25 cellular contexts compared by ENCODE assay signal in the genomic region with DNA sequence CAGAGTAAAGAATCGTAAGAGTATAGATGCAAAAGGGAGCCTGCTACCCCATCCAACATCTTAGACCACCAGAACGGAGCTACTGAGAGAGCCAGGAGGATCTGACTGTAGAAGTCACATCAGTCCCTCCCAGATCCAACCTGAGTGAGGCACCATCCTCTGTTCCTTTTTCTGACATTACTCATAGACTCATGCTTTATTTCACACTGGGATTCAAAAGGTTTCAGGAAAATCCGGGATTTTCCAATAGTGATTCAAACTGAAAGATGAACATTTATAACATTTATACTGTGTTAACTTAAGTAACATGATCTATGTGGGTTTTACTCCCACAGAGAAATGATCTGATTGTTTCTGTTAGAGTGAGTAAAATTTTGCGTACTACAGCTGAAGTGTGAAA.
DNase-seq lines count a peak whose midpoint lies in the region; ATAC-seq and TF ChIP-seq lines count a peak whose summit lies in the region.
"Had no signal": no experiment of that assay in that cellular context is flagged by ENCODE, and none has a peak within 500 bp of the region (broad histone marks: within the 10 kb centered on the region; RNA-seq: fewer than 3 reads in every experiment).

No MANE protein-coding gene starts in this region.

- H3K36me3 ChIP-seq in SU-DHL-6 (ENCODE audit: low read length), result no peaks in the 10 kb centered on the region
- H3K36me3 ChIP-seq: esophagus muscularis mucosa, heart right ventricle, thoracic aorta had no signal

- peaks cover 10% of the 10 kb centered on the region for H3K4me1 Mint-ChIP-seq in activated naive CD8-positive, alpha-beta T cell treated with anti-CD3 and anti-CD28 coated beads, Interleukin-2, amount 50 U/mL, for 24 hours
- no peaks in the 10 kb centered on the region for H3K4me1 Mint-ChIP-seq in activated naive CD8-positive, alpha-beta T cell treated with anti-CD3 and anti-CD28 coated beads for 36 hours
- H3K4me1 Mint-ChIP-seq: activated B cell treated with CpG ODN at 0.5 μM for 24 hours, CD14-positive monocyte, nephron had no signal

- no peaks in the 10 kb centered on the region for H3K9me2 ChIP-seq in SU-DHL-6 (replicated peaks; ENCODE audit: insufficient read depth, low read length)

- H3K9ac ChIP-seq in SU-DHL-6 (ENCODE audit: low read length), result no peak overlapping the region

- no peak overlapping the region for H3K4me3 ChIP-seq in SU-DHL-6 (ENCODE audit: insufficient read depth, low read length, poor library complexity, severe bottlenecking)
- H3K4me3 ChIP-seq: esophagus muscularis mucosa, heart right ventricle, thoracic aorta had no signal

- H3K36me3 Mint-ChIP-seq in activated naive CD8-positive, alpha-beta T cell treated with anti-CD3 and anti-CD28 coated beads, Interleukin-2, amount 50 U/mL, for 24 hours (ENCODE audit: low read depth), result no peaks in the 10 kb centered on the region
- H3K36me3 Mint-ChIP-seq in activated naive CD8-positive, alpha-beta T cell treated with anti-CD3 and anti-CD28 coated beads for 36 hours, result no peaks in the 10 kb centered on the region
- H3K36me3 Mint-ChIP-seq: activated naive CD4-positive, alpha-beta T cell treated with anti-CD3 and anti-CD28 coated beads, Interleukin-2, amount 50 U/mL, for 72 hours; CD14-positive monocyte had no signal

- H3K9me3 Mint-ChIP-seq in activated naive CD8-positive, alpha-beta T cell treated with anti-CD3 and anti-CD28 coated beads, Interleukin-2, amount 50 U/mL, for 24 hours, result no peaks in the 10 kb centered on the region
- no peaks in the 10 kb centered on the region for H3K9me3 Mint-ChIP-seq in activated naive CD8-positive, alpha-beta T cell treated with anti-CD3 and anti-CD28 coated beads for 36 hours
- H3K9me3 Mint-ChIP-seq: activated B cell treated with CpG ODN at 0.5 μM for 24 hours; activated naive CD4-positive, alpha-beta T cell treated with anti-CD3 and anti-CD28 coated beads, Interleukin-2, amount 50 U/mL, for 72 hours; activated T-cell treated with anti-CD3 and anti-CD28 coated beads, Interleukin-2, amount 50 U/mL, for 4 hours; nephron; T-helper 2 cell treated with Interferon-gamma antibody and Interleukin-4, amounts not matched to agents 5 μg/mL and 100 μg/mL, for 36 hours had no signal

- no peaks in the 10 kb centered on the region for H3K79me2 ChIP-seq in SU-DHL-6 (ENCODE audit: insufficient read depth, low read length)

- H3K27ac ChIP-seq in SU-DHL-6 (ENCODE audit: low read depth, low read length), result no peak overlapping the region
- H3K27ac ChIP-seq: 22Rv1, esophagus muscularis mucosa, heart right ventricle, thoracic aorta had no signal

- no peak for TF ChIP-seq CTCF in SU-DHL-6 (IDR thresholded peaks at IDR 0.05; ENCODE audit: insufficient read depth, low read length, poor library complexity, severe bottlenecking)

- no peak for ATAC-seq in activated naive CD8-positive, alpha-beta T cell treated with anti-CD3 and anti-CD28 coated beads, Interleukin-2, amount 50 U/mL, for 24 hours
- no peak for ATAC-seq in GM18873 (IDR thresholded peaks at IDR 0.05; ENCODE audit: low FRiP score, unreplicated experiment)
- no peak for ATAC-seq in GM18498 (IDR thresholded peaks at IDR 0.05; ENCODE audit: unreplicated experiment)
- ATAC-seq: activated CD8-positive, alpha-beta T cell treated with anti-CD3 and anti-CD28 coated beads, Interleukin-2, amount 10 ng/mL, durations not matched to agents 7 days and 5 days; activated naive CD4-positive, alpha-beta T cell treated with anti-CD3 and anti-CD28 coated beads, Interleukin-2, amount 50 U/mL, for 72 hours; activated T-cell treated with anti-CD3 and anti-CD28 coated beads, Interleukin-2, amount 50 U/mL, for 4 hours; heart right ventricle had no signal

- no peaks in the 10 kb centered on the region for H3K27me3 ChIP-seq in SU-DHL-6 (ENCODE audit: low read length)
- H3K27me3 ChIP-seq: esophagus muscularis mucosa, heart right ventricle had no signal

- no peak for DNase-seq in activated naive CD8-positive, alpha-beta T cell treated with anti-CD3 and anti-CD28 coated beads, Interleukin-2, amount 50 U/mL, for 24 hours
- no peak for DNase-seq in activated naive CD8-positive, alpha-beta T cell treated with anti-CD3 and anti-CD28 coated beads for 36 hours
- peak; percentile 44 for DNase-seq in fibroblast of peridontal ligament (ENCODE audit: extremely low read depth)
- DNase-seq in superior temporal gyrus (ENCODE audit: extremely low spot score), result peak; percentile 32
- no peak for DNase-seq in NCI-H1930 (lab: John Stamatoyannopoulos, UW)
- DNase-seq: activated B cell treated with CpG ODN at 0.5 μM for 24 hours; activated CD8-positive, alpha-beta T cell treated with anti-CD3 and anti-CD28 coated beads, Interleukin-2, amount 10 ng/mL, durations not matched to agents 7 days and 5 days; activated T-cell treated with anti-CD3 and anti-CD28 coated beads, Interleukin-2, amount 50 U/mL, for 4 hours; DMS 273 treated with DMSO at 0.1 percent for 48 hours; GOT3; heart right ventricle; islet precursor cell; MM.1S; NCI-H2029; NCI-H524 treated with DMSO at 0.1 percent for 48 hours had no signal

- H2AFZ ChIP-seq in SU-DHL-6 (ENCODE audit: low read depth, low read length, severe bottlenecking), result peak overlapping the region; percentile 13

- H3K27ac Mint-ChIP-seq in activated naive CD8-positive, alpha-beta T cell treated with anti-CD3 and anti-CD28 coated beads, Interleukin-2, amount 50 U/mL, for 24 hours, result peak overlapping the region; percentile 14
- H3K27ac Mint-ChIP-seq in activated naive CD8-positive, alpha-beta T cell treated with anti-CD3 and anti-CD28 coated beads for 36 hours, result no peak overlapping the region
- H3K27ac Mint-ChIP-seq: activated B cell treated with CpG ODN at 0.5 μM for 24 hours; activated CD8-positive, alpha-beta T cell treated with anti-CD3 and anti-CD28 coated beads, Interleukin-2, amount 10 ng/mL, durations not matched to agents 7 days and 5 days; activated naive CD4-positive, alpha-beta T cell treated with anti-CD3 and anti-CD28 coated beads, Interleukin-2, amount 50 U/mL, for 72 hours; CD14-positive monocyte; nephron; T-helper 2 cell treated with Interferon-gamma antibody and Interleukin-4, amounts not matched to agents 5 μg/mL and 100 μg/mL, for 36 hours had no signal

- H3F3A ChIP-seq in SU-DHL-6 (ENCODE audit: insufficient read depth), result no peaks in the 10 kb centered on the region

- H3K4me3 Mint-ChIP-seq in activated naive CD8-positive, alpha-beta T cell treated with anti-CD3 and anti-CD28 coated beads, Interleukin-2, amount 50 U/mL, for 24 hours, result no peak overlapping the region
- no peak overlapping the region for H3K4me3 Mint-ChIP-seq in activated naive CD8-positive, alpha-beta T cell treated with anti-CD3 and anti-CD28 coated beads for 36 hours
- H3K4me3 Mint-ChIP-seq: activated B cell treated with CpG ODN at 0.5 μM for 24 hours; activated CD8-positive, alpha-beta T cell treated with anti-CD3 and anti-CD28 coated beads, Interleukin-2, amount 10 ng/mL, durations not matched to agents 7 days and 5 days; activated T-cell treated with anti-CD3 and anti-CD28 coated beads, Interleukin-2, amount 50 U/mL, for 4 hours; CD14-positive monocyte; nephron; T-helper 2 cell treated with Interferon-gamma antibody and Interleukin-4, amounts not matched to agents 5 μg/mL and 100 μg/mL, for 36 hours had no signal

- H3K27me3 Mint-ChIP-seq in activated naive CD8-positive, alpha-beta T cell treated with anti-CD3 and anti-CD28 coated beads, Interleukin-2, amount 50 U/mL, for 24 hours, result no peaks in the 10 kb centered on the region
- H3K27me3 Mint-ChIP-seq in activated naive CD8-positive, alpha-beta T cell treated with anti-CD3 and anti-CD28 coated beads for 36 hours, result no peaks in the 10 kb centered on the region
- H3K27me3 Mint-ChIP-seq: activated B cell treated with CpG ODN at 0.5 μM for 24 hours had no signal

- no peaks in the 10 kb centered on the region for H4K20me1 ChIP-seq in SU-DHL-6 (ENCODE audit: low read depth, low read length)

- no peaks in the 10 kb centered on the region for H3K9me3 ChIP-seq in SU-DHL-6 (ENCODE audit: insufficient read depth, low read length)
- H3K9me3 ChIP-seq: esophagus muscularis mucosa, thoracic aorta had no signal

- no peak overlapping the region for H3K4me2 ChIP-seq in SU-DHL-6 (ENCODE audit: low read depth, low read length, poor library complexity, severe bottlenecking)

Comparison
In these comparisons a context has a peak if more than half of its experiments do, and no peak if none do; other contexts are left out.
1. DNase-seq: peak in fibroblast of peridontal ligament (single experiment) and superior temporal gyrus (single experiment); none in activated naive CD8-positive, alpha-beta T cell treated with anti-CD3 and anti-CD28 coated beads, Interleukin-2, amount 50 U/mL, for 24 hours (single experiment), activated naive CD8-positive, alpha-beta T cell treated with anti-CD3 and anti-CD28 coated beads for 36 hours (single experiment) and NCI-H1930 (0 of 2).